In genomic region chr17:48160177-48160967, GRCh38 we compare ENCODE assay signal across 15 cellular contexts. TPM values are rescaled to one million over a fixed set of nuclear protein-coding genes. Genes with fewer than 3 reads are reported as not detected.
DNase-seq lines count a peak whose midpoint lies in the region; ATAC-seq and TF ChIP-seq lines count a peak whose summit lies in the region.
"Had no signal": no experiment of that assay in that cellular context is flagged by ENCODE, and none has a peak within 500 bp of the region (broad histone marks: within the 10 kb centered on the region; RNA-seq: fewer than 3 reads in every experiment).

No MANE protein-coding gene starts in this region.

- no peaks in the 10 kb centered on the region for H3K9me3 Mint-ChIP-seq in WTC11
- H3K9me3 Mint-ChIP-seq: activated naive CD4-positive, alpha-beta T cell treated with anti-CD3 and anti-CD28 coated beads, Interleukin-2, amount 50 U/mL, for 72 hours; CD14-positive monocyte; central memory CD8-positive, alpha-beta T cell had no signal

- no peak for TF ChIP-seq CTCF in WTC11 (IDR thresholded peaks at IDR 0.05)

- peaks cover 90% of the 10 kb centered on the region for H3K27me3 Mint-ChIP-seq in WTC11 (ENCODE audit: low read depth)
- H3K27me3 Mint-ChIP-seq: central memory CD8-positive, alpha-beta T cell had no signal

- H3K27me3 ChIP-seq in H7 (ENCODE audit: control insufficient read depth, insufficient read depth, low read length) (peaks cover 3% of the 10 kb centered on the region; the same call in 1 of the 2 replicates), mucosa of rectum (ENCODE audit: control insufficient read depth in 2 of 2, insufficient read depth in 2 of 2, low read length in 2 of 2) (no peaks in the 10 kb centered on the region)

- no peaks in the 10 kb centered on the region for H3K36me3 ChIP-seq in H7 (replicated peaks; ENCODE audit: control insufficient read depth, insufficient read depth, low read length)
- no peaks in the 10 kb centered on the region for H3K36me3 ChIP-seq in mucosa of rectum (ENCODE audit: control insufficient read depth in 2 of 2, insufficient read depth in 2 of 2, low read length in 2 of 2)
- H3K36me3 ChIP-seq: esophagus muscularis mucosa had no signal

- CTCF ChIA-PET in WTC11 (lab: Charles Lee), result interaction anchor here (0.5 to 3.0 kb wide), 9 partner anchors 55 to 166 kb away, joined by 3 to 15 read pairs (median 4); no protein-coding TSS in a partner anchor

- DNase-seq in H7 (peak; percentile 75), NCI-H2029 (lab: John Stamatoyannopoulos, UW) (peak; percentile 94), WTC11 (ENCODE audit: low spot score) (peak; percentile 60), posterior vena cava (ENCODE audit: low spot score) (no peak)
- no peak for DNase-seq in stimulated activated naive CD4-positive, alpha-beta T cell (lab: John Stamatoyannopoulos, UW)
- DNase-seq: PC-9, right cardiac atrium, substantia nigra had no signal

- intact Hi-C loops in posterior vena cava (cut with DNase I), result no loop called here

- H3K4me1 Mint-ChIP-seq in WTC11, result peaks cover 57% of the 10 kb centered on the region

- peak overlapping the region; percentile 7; the same call in 1 of the 2 replicates for H3K27ac Mint-ChIP-seq in WTC11

- no peaks in the 10 kb centered on the region for H3K36me3 Mint-ChIP-seq in WTC11
- H3K36me3 Mint-ChIP-seq: activated naive CD4-positive, alpha-beta T cell treated with anti-CD3 and anti-CD28 coated beads, Interleukin-2, amount 50 U/mL, for 72 hours; CD14-positive monocyte had no signal

- POLR2A ChIA-PET in WTC11 (lab: Charles Lee), result interaction anchor here (0.6 to 1.1 kb wide), 2 partner anchors 41 to 95 kb away, joined by 3 to 5 read pairs; no protein-coding TSS in a partner anchor

- H3K4me1 ChIP-seq in mucosa of rectum (ENCODE audit: control insufficient read depth in 2 of 2, insufficient read depth in 2 of 2, low read length in 2 of 2), result peaks cover 7 to 27% of the 10 kb centered on the region in 2 donors
- H3K4me1 ChIP-seq: esophagus muscularis mucosa had no signal

- peak overlapping the region; percentile 36 for H3K4me3 Mint-ChIP-seq in WTC11
- H3K4me3 Mint-ChIP-seq: CD14-positive monocyte; central memory CD8-positive, alpha-beta T cell had no signal

- ATAC-seq in WTC11 (peak; percentile 93), GM21360 (IDR thresholded peaks at IDR 0.05; ENCODE audit: unreplicated experiment) (no peak), GM21576 (IDR thresholded peaks at IDR 0.05; ENCODE audit: unreplicated experiment) (no peak)
- ATAC-seq: activated naive CD4-positive, alpha-beta T cell treated with anti-CD3 and anti-CD28 coated beads, Interleukin-2, amount 50 U/mL, for 72 hours; right cardiac atrium had no signal

- H3K4me3 ChIP-seq in H7 (ENCODE audit: insufficient read depth, low read depth, low read length) (no peak overlapping the region), mucosa of rectum (ENCODE audit: low read length in 2 of 2) (no peak overlapping the region)
- H3K4me3 ChIP-seq: esophagus muscularis mucosa, PC-9 had no signal

- H3K9ac ChIP-seq in mucosa of rectum (ENCODE audit: low read depth in 1 of 2, low read length in 2 of 2), result no peak overlapping the region

- H3K27ac ChIP-seq in mucosa of rectum (ENCODE audit: low read depth in 2 of 2, low read length in 2 of 2), result peak overlapping the region; percentile 50 to 63
- H3K27ac ChIP-seq: esophagus muscularis mucosa, PC-9 had no signal

- H3K9me3 ChIP-seq in mucosa of rectum (ENCODE audit: control insufficient read depth in 2 of 2, low read length in 2 of 2), result no peaks in the 10 kb centered on the region
- H3K9me3 ChIP-seq: esophagus muscularis mucosa had no signal

TF ChIP-seq in WTC11, 78 proteins besides CTCF, POLR2A, EP300 and RAD21 (continues in another document):
- TF ChIP-seq, protein P1, sequence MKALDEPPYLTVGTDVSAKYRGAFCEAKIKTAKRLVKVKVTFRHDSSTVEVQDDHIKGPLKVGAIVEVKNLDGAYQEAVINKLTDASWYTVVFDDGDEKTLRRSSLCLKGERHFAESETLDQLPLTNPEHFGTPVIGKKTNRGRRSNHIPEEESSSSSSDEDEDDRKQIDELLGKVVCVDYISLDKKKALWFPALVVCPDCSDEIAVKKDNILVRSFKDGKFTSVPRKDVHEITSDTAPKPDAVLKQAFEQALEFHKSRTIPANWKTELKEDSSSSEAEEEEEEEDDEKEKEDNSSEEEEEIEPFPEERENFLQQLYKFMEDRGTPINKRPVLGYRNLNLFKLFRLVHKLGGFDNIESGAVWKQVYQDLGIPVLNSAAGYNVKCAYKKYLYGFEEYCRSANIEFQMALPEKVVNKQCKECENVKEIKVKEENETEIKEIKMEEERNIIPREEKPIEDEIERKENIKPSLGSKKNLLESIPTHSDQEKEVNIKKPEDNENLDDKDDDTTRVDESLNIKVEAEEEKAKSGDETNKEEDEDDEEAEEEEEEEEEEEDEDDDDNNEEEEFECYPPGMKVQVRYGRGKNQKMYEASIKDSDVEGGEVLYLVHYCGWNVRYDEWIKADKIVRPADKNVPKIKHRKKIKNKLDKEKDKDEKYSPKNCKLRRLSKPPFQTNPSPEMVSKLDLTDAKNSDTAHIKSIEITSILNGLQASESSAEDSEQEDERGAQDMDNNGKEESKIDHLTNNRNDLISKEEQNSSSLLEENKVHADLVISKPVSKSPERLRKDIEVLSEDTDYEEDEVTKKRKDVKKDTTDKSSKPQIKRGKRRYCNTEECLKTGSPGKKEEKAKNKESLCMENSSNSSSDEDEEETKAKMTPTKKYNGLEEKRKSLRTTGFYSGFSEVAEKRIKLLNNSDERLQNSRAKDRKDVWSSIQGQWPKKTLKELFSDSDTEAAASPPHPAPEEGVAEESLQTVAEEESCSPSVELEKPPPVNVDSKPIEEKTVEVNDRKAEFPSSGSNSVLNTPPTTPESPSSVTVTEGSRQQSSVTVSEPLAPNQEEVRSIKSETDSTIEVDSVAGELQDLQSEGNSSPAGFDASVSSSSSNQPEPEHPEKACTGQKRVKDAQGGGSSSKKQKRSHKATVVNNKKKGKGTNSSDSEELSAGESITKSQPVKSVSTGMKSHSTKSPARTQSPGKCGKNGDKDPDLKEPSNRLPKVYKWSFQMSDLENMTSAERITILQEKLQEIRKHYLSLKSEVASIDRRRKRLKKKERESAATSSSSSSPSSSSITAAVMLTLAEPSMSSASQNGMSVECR (CRISPR knock-in tag; IDR thresholded peaks at IDR 0.05; ENCODE audit: borderline replicate concordance), result no peak; the same call in 1 of the 2 replicates
- no peak for TF ChIP-seq PRDM15 (CRISPR knock-in tag; IDR thresholded peaks at IDR 0.05)
- no peak for TF ChIP-seq CBFB (CRISPR knock-in tag; IDR thresholded peaks at IDR 0.05; ENCODE audit: low read depth)
- TF ChIP-seq ZBTB21 (CRISPR knock-in tag; IDR thresholded peaks at IDR 0.05; ENCODE audit: borderline replicate concordance), result no peak
- peak; percentile 43; the same call in 1 of the 2 replicates for TF ChIP-seq SP1 (CRISPR knock-in tag; conservative IDR thresholded peaks at IDR 0.05)
- TF ChIP-seq EMX1 (CRISPR knock-in tag; IDR thresholded peaks at IDR 0.05), result no peak
- no peak for TF ChIP-seq ZNF317 (CRISPR knock-in tag; IDR thresholded peaks at IDR 0.05; ENCODE audit: borderline replicate concordance, low read depth)
- TF ChIP-seq ZNF121 (CRISPR knock-in tag; IDR thresholded peaks at IDR 0.05), result peak; percentile 98
- TF ChIP-seq ATF6 (CRISPR knock-in tag; IDR thresholded peaks at IDR 0.05), result no peak

RNA-seq across cellular contexts. Expression of gene SNX11, which starts 52.8 kb away (rescaled TPM):
- 16.0 and 17.4 TPM in 2 replicates for total RNA-seq in H7 (2014; rRNA removed; shearing (Covaris generic))
- 19.3 to 24.5 TPM (median 20.1 TPM) in 3 replicates for total RNA-seq in WTC11 (2021)
- total RNA-seq in posterior vena cava, result 10 to 100 TPM; 18.8 to 22.3 TPM

RNA-seq across cellular contexts. Expression of gene CBX1, which starts 59.1 kb away (rescaled TPM):
- total RNA-seq in H7 (2014; rRNA removed; shearing (Covaris generic)), result 126 and 153 TPM in 2 replicates
- total RNA-seq in WTC11 (2021), result 162 to 167 TPM (median 165 TPM) in 3 replicates
- 10 to 100 TPM; 38.7 to 46.1 TPM for total RNA-seq in posterior vena cava

Comparison
In these comparisons a context has a peak if more than half of its experiments do, and no peak if none do; other contexts are left out.
1. DNase-seq: peak in H7 (single experiment), NCI-H2029 (single experiment) and WTC11 (single experiment); none in stimulated activated naive CD4-positive, alpha-beta T cell (0 of 6) and posterior vena cava (single experiment).